In the genomic region with DNA sequence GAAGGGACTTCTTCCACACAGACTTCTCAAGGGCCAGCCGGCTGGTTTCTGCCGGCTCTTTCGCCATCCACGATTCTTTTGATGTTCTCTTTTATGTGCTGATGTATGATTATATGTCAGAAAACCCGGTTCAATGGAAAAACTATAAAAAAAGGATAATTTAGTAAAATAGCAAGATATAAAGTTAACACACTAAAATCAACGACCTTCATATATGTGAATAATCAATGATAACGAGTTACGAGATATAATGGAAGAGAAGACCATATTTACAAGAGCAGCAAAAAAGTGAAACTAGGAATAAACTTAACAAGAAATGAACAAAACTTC, we compare ENCODE assay signal across 8 cellular contexts. TPM values are rescaled to one million over a fixed set of nuclear protein-coding genes. Genes with fewer than 3 reads are reported as not detected.
A peak's percentile ranks its signal among the peaks of the same experiment; 100 is the strongest.
DNase-seq lines count a peak whose midpoint lies in the region; ATAC-seq and TF ChIP-seq lines count a peak whose summit lies in the region.

No MANE protein-coding gene starts in this region.

- 7% methylated on average over 8 of the region's 8 CpGs for WGBS in SK-N-SH (ENCODE audit: low lambda C conversion rate)
- WGBS in esophagus squamous epithelium, 2 donors, result 25 to 37% methylated on average over 7 to 8 of the region's 8 CpGs

- no TSS peak for BruUV-seq in Calu3 (replicated peaks; lab: Mats Ljungman, UMichigan)

- peaks cover 10 to 13% of the 10 kb centered on the region in 2 experiments; a peak in 3 of 4 replicates for H3K4me1 ChIP-seq in SK-N-SH (ENCODE audit: control insufficient read depth in 1 of 2, insufficient read depth in 2 of 2, low read depth in 1 of 2, low read length in 1 of 2)
- H3K4me1 ChIP-seq in esophagus squamous epithelium, result peaks cover 0 to 51% (median 19%) of the 10 kb centered on the region in 3 donors
- peaks cover 3% of the 10 kb centered on the region for H3K4me1 ChIP-seq in parathyroid adenoma

- H3K9me3 Mint-ChIP-seq in Calu3 (ENCODE audit: low read depth, unreplicated experiment), result no peaks in the 10 kb centered on the region

- CTCF ChIA-PET in Calu3 (lab: Charles Lee), result no interaction called here
- CTCF ChIA-PET in SK-N-SH (lab: Yijun Ruan, JAX), result interaction anchor here (2.5 kb wide), 1 partner anchor 44 kb away, joined by 5 read pairs; no protein-coding TSS in a partner anchor

- H3K27me3 Mint-ChIP-seq in Calu3 (ENCODE audit: unreplicated experiment), result no peaks in the 10 kb centered on the region

- ATAC-seq in HG02852 (IDR thresholded peaks at IDR 0.05; ENCODE audit: unreplicated experiment) (no peak), GM18502 (IDR thresholded peaks at IDR 0.05; ENCODE audit: poor library complexity, unreplicated experiment) (no peak)

- intact Hi-C loops in Calu3 (cut with micrococcal nuclease; ENCODE audit: unreplicated experiment), result no loop called here
- intact Hi-C loops in esophagus squamous epithelium (cut with DNase I), result no loop called here

- H3K27ac Mint-ChIP-seq in Calu3 (ENCODE audit: unreplicated experiment), result peak overlapping the region; percentile 25

- peak overlapping the region; percentile 88 for H3K9ac ChIP-seq in SK-N-SH
- H3K9ac ChIP-seq in parathyroid adenoma, result no peak overlapping the region

- H3K4me3 Mint-ChIP-seq in Calu3 (ENCODE audit: low read depth, unreplicated experiment), result peak overlapping the region; percentile 73

- peaks cover 12% of the 10 kb centered on the region for H3F3A ChIP-seq in SK-N-SH (replicated peaks; ENCODE audit: insufficient read depth)

- H3K4me3 ChIP-seq in SK-N-SH (ENCODE audit: low read depth in 2 of 2, low read length in 1 of 2) (peak overlapping the region; percentile 83 to 98), esophagus squamous epithelium (peak overlapping the region; percentile 57 to 72 (median 68)), parathyroid adenoma (ENCODE audit: low read depth, low read length) (peak overlapping the region; percentile 63)

- H3K4me2 ChIP-seq in SK-N-SH, result peak overlapping the region; percentile 92
- peak overlapping the region; percentile 73 for H3K4me2 ChIP-seq in parathyroid adenoma (ENCODE audit: low read length)

- H3K27me3 ChIP-seq in SK-N-SH (ENCODE audit: insufficient read depth), result no peaks in the 10 kb centered on the region
- peaks cover 0 to 18% (median 0%) of the 10 kb centered on the region in 4 donors for H3K27me3 ChIP-seq in esophagus squamous epithelium
- no peaks in the 10 kb centered on the region for H3K27me3 ChIP-seq in parathyroid adenoma (ENCODE audit: control insufficient read depth, insufficient read depth, low read length)

- H3K36me3 ChIP-seq in SK-N-SH (replicated peaks in 1 of 2; ENCODE audit: control insufficient read depth in 1 of 2, insufficient read depth in 2 of 2, low read length in 1 of 2) (peaks cover 9 to 22% of the 10 kb centered on the region in 2 experiments), esophagus squamous epithelium (peaks cover 0 to 19% (median 0%) of the 10 kb centered on the region in 3 donors), parathyroid adenoma (ENCODE audit: control insufficient read depth, insufficient read depth, low read length) (no peaks in the 10 kb centered on the region)

- no peak for TF ChIP-seq RAD21 in SK-N-SH (IDR thresholded peaks at IDR 0.05; ENCODE audit: low read length)

- H2AFZ ChIP-seq in SK-N-SH (ENCODE audit: low read depth), result peak overlapping the region; percentile 100
- peak overlapping the region; percentile 97 for H2AFZ ChIP-seq in parathyroid adenoma

- TF ChIP-seq CTCF in Calu3 (IDR thresholded peaks at IDR 0.05; ENCODE audit: unreplicated experiment), result no peak
- no peak for TF ChIP-seq CTCF in SK-N-SH (IDR thresholded peaks at IDR 0.05)
- TF ChIP-seq CTCF in esophagus squamous epithelium (IDR thresholded peaks at IDR 0.05), result no peak
- no peak for TF ChIP-seq CTCF in parathyroid adenoma (IDR thresholded peaks at IDR 0.05)

- POLR2A ChIA-PET in SK-N-SH (lab: Yijun Ruan, JAX), result interaction anchor here (0.6 to 1.5 kb wide), 2 partner anchors 187 to 296 kb away, joined by 3 to 6 read pairs; a partner anchor contains a TSS

- H3K9me3 ChIP-seq in SK-N-SH (no peaks in the 10 kb centered on the region), esophagus squamous epithelium (no peaks in the 10 kb centered on the region), parathyroid adenoma (ENCODE audit: control insufficient read depth, low read length) (no peaks in the 10 kb centered on the region)

- peaks cover 14% of the 10 kb centered on the region for H3K36me3 Mint-ChIP-seq in Calu3 (ENCODE audit: insufficient read depth, unreplicated experiment)

- H3K79me2 ChIP-seq in SK-N-SH (ENCODE audit: insufficient read depth) (peaks cover 43% of the 10 kb centered on the region), parathyroid adenoma (no peaks in the 10 kb centered on the region)

- no peaks in the 10 kb centered on the region for H3K9me2 ChIP-seq in SK-N-SH

- no peak for TF ChIP-seq POLR2A in esophagus squamous epithelium (IDR thresholded peaks at IDR 0.05)

- H3K27ac ChIP-seq in SK-N-SH (ENCODE audit: low read depth in 2 of 2, low read length in 1 of 2) (peak overlapping the region; percentile 65 to 96), esophagus squamous epithelium (peak overlapping the region; percentile 56 to 68 (median 64)), parathyroid adenoma (no peak overlapping the region)

- no peak for TF ChIP-seq EP300 in SK-N-SH (IDR thresholded peaks at IDR 0.05; ENCODE audit: borderline replicate concordance in 1 of 2, low read depth in 1 of 2, low read length in 1 of 2)

- no peaks in the 10 kb centered on the region for H4K20me1 ChIP-seq in SK-N-SH (ENCODE audit: insufficient read depth)

- DNase-seq in Calu3, result no peak
- DNase-seq in SK-N-SH, result no peak
- no peak for DNase-seq in esophagus squamous epithelium (lab: John Stamatoyannopoulos, UW)
- no peak for DNase-seq in NCI-H1092 treated with DMSO at 0.1 percent for 48 hours (lab: John Stamatoyannopoulos, UW)
- DNase-seq in islet precursor cell, result no peak

- H3K4me1 Mint-ChIP-seq in Calu3 (ENCODE audit: low read depth, unreplicated experiment), result peaks cover 23% of the 10 kb centered on the region

TF ChIP-seq in SK-N-SH, 30 proteins besides CTCF, POLR2A, EP300 and RAD21:
- TF ChIP-seq NRF1 (IDR thresholded peaks at IDR 0.05; ENCODE audit: low read depth, low read length) (no peak), GATA2 (CRISPR knock-in tag; IDR thresholded peaks at IDR 0.05) (no peak), POLR2AphosphoS5 (IDR thresholded peaks at IDR 0.05; ENCODE audit: low read depth, low read length) (no peak), GABPA (IDR thresholded peaks at IDR 0.05; ENCODE audit: low read depth) (no peak), TEAD4 (IDR thresholded peaks at IDR 0.05; ENCODE audit: borderline replicate concordance, insufficient read depth) (no peak), FOXJ3 (CRISPR knock-in tag; IDR thresholded peaks at IDR 0.05) (no peak), TAF1 (IDR thresholded peaks at IDR 0.05; ENCODE audit: borderline replicate concordance, low read depth, low read length) (no peak), FOSL2 (IDR thresholded peaks at IDR 0.05; ENCODE audit: borderline replicate concordance, low read depth) (no peak)
- TF ChIP-seq, protein P1, sequence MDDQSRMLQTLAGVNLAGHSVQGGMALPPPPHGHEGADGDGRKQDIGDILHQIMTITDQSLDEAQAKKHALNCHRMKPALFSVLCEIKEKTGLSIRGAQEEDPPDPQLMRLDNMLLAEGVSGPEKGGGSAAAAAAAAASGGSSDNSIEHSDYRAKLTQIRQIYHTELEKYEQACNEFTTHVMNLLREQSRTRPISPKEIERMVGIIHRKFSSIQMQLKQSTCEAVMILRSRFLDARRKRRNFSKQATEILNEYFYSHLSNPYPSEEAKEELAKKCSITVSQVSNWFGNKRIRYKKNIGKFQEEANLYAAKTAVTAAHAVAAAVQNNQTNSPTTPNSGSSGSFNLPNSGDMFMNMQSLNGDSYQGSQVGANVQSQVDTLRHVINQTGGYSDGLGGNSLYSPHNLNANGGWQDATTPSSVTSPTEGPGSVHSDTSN (IDR thresholded peaks at IDR 0.05), result no peak
- TF ChIP-seq, protein P2, sequence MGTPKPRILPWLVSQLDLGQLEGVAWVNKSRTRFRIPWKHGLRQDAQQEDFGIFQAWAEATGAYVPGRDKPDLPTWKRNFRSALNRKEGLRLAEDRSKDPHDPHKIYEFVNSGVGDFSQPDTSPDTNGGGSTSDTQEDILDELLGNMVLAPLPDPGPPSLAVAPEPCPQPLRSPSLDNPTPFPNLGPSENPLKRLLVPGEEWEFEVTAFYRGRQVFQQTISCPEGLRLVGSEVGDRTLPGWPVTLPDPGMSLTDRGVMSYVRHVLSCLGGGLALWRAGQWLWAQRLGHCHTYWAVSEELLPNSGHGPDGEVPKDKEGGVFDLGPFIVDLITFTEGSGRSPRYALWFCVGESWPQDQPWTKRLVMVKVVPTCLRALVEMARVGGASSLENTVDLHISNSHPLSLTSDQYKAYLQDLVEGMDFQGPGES (IDR thresholded peaks at IDR 0.05; ENCODE audit: low read depth, low read length), result no peak
- TF ChIP-seq, protein P3, sequence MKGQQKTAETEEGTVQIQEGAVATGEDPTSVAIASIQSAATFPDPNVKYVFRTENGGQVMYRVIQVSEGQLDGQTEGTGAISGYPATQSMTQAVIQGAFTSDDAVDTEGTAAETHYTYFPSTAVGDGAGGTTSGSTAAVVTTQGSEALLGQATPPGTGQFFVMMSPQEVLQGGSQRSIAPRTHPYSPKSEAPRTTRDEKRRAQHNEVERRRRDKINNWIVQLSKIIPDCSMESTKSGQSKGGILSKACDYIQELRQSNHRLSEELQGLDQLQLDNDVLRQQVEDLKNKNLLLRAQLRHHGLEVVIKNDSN (IDR thresholded peaks at IDR 0.05; ENCODE audit: borderline replicate concordance, low read depth), result no peak

RNA-seq across cellular contexts. Expression of a gene that starts 0.5 kb away (rescaled TPM):
- 4.7 and 5.2 TPM in 2 replicates for total RNA-seq in Calu3 (2022)
- 1.6 and 2.5 TPM in 2 replicates for polyA plus RNA-seq in SK-N-SH (2012; rRNA removed)
- polyA plus RNA-seq in SK-N-SH (2012; cell fraction: cytosol; rRNA removed), result 2.2 and 2.4 TPM in 2 replicates
- 2.0 and 3.0 TPM in 2 replicates for polyA plus RNA-seq in SK-N-SH (2012; cell fraction: nucleus; rRNA removed)
- total RNA-seq in esophagus squamous epithelium, result 1 to 10 TPM; 1.3 to 4.0 (median 2.2) TPM

RNA-seq across cellular contexts. Expression of a gene that starts 43.2 kb away (rescaled TPM):
- 1.8 and 3.7 TPM in 2 replicates for total RNA-seq in Calu3 (2022)
- polyA plus RNA-seq in SK-N-SH (2012; rRNA removed), result 2.0 and 2.1 TPM in 2 replicates
- polyA plus RNA-seq in SK-N-SH (2012; cell fraction: cytosol; rRNA removed), result 1.5 and 1.6 TPM in 2 replicates
- 2.8 and 4.1 TPM in 2 replicates for polyA plus RNA-seq in SK-N-SH (2012; cell fraction: nucleus; rRNA removed)
- 1 to 10 TPM in 2 of 4 donors, under 1 TPM in 2; 0.35 to 1.1 (median 0.84) TPM for total RNA-seq in esophagus squamous epithelium

RNA-seq across cellular contexts. Expression of a gene that starts 50.3 kb away (rescaled TPM):
- total RNA-seq in Calu3 (2022), result 7.3 and 7.8 TPM in 2 replicates
- polyA plus RNA-seq in SK-N-SH (2012; rRNA removed), result 2.6 and 3.0 TPM in 2 replicates
- 2.6 and 2.7 TPM in 2 replicates for polyA plus RNA-seq in SK-N-SH (2012; cell fraction: cytosol; rRNA removed)
- 3.5 and 4.6 TPM in 2 replicates for polyA plus RNA-seq in SK-N-SH (2012; cell fraction: nucleus; rRNA removed)
- 1 to 10 TPM; 1.1 to 2.9 (median 2.1) TPM for total RNA-seq in esophagus squamous epithelium
